In the genomic region with DNA sequence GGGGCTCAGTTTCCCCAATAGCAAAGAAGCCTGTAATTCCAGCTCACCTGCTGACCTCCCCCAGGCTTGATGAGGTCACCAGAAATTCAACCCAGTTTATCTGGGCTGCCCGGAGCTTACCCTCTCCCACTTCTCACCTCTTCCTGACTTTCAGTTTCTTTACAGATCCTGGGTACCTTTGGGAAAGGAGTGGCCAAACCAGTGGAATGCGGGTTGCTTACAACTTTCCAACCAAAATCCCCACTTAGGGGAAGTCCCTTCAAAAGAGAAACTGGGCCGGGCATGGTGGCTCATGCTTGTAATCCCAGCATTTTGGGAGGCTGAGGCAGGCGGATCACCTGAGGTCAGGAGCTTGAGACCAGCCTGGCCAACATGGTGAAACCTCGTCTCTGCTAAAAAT, we compare ENCODE assay signal across 8 cellular contexts. TPM values are rescaled to one million over a fixed set of nuclear protein-coding genes. Genes with fewer than 3 reads are reported as not detected.
A peak's percentile ranks its signal among the peaks of the same experiment; 100 is the strongest.
DNase-seq lines count a peak whose midpoint lies in the region; ATAC-seq, FAIRE-seq and TF ChIP-seq lines count a peak whose summit lies in the region.
"Not testable (repeated sequence)": the region's sequence is repeated elsewhere in the genome, so short reads cannot be mapped to it uniquely, and the experiment has no call there.
"Had no signal": no experiment of that assay in that cellular context is flagged by ENCODE, and none has a peak within 500 bp of the region (broad histone marks: within the 10 kb centered on the region; RNA-seq: fewer than 3 reads in every experiment).

No MANE protein-coding gene starts in this region.

- not testable (repeated sequence) for H3K9me3 Mint-ChIP-seq in Calu3 (ENCODE audit: low read depth, unreplicated experiment)

- POLR2A ChIA-PET in RWPE1 (lab: Yijun Ruan, JAX; ENCODE audit: low non-redundant PET) = not testable (repeated sequence)
- POLR2A ChIA-PET in HepG2 (lab: Yijun Ruan, JAX) = interaction anchor here (1.0 to 3.0 kb wide), 3 partner anchors 10 to 52 kb away, joined by 3 to 17 read pairs (median 4); a partner anchor contains a TSS

- H3K36me3 ChIP-seq in KMS-11 (ENCODE audit: insufficient read depth); body of pancreas (replicated peaks in 1 of 2; ENCODE audit: insufficient read depth in 1 of 2, low read depth in 2 of 2); HepG2 (replicated peaks in 1 of 2; ENCODE audit: control insufficient read depth in 1 of 2, insufficient read depth in 2 of 2, low read length in 2 of 2): not testable (repeated sequence)

- H4K20me1 ChIP-seq in KMS-11 (ENCODE audit: insufficient read depth); HepG2 (ENCODE audit: insufficient read depth, low read length): not testable (repeated sequence)

- not testable (repeated sequence) for FAIRE-seq in HepG2 (lab: Jason Lieb, UNC)

- TF ChIP-seq RAD21 in HepG2 (CRISPR knock-in tag; IDR thresholded peaks at IDR 0.05) = not testable (repeated sequence)

- peaks cover 12% of the 10 kb centered on the region for H3K36me3 Mint-ChIP-seq in Calu3 (ENCODE audit: insufficient read depth, unreplicated experiment)

- H3K27ac ChIP-seq in KMS-11; RWPE1; HepG2 (ENCODE audit: extremely low read length, insufficient read depth, low read length): not testable (repeated sequence)
- H3K27ac ChIP-seq in body of pancreas = peak overlapping the region in 3 of 4 donors; percentile 32 to 69 (median 37)

- not testable (repeated sequence) for H3K79me2 ChIP-seq in KMS-11 (ENCODE audit: insufficient read depth, low read depth); HepG2 (ENCODE audit: insufficient read depth, low read length)

- not testable (repeated sequence) for H3K4me3 Mint-ChIP-seq in Calu3 (ENCODE audit: low read depth, unreplicated experiment)

- H3K9me3 ChIP-seq in body of pancreas; HepG2 (ENCODE audit: low read length): not testable (repeated sequence)

- DNase-seq in Calu3 = peak; percentile 37
- peak; percentile 41 for DNase-seq in RWPE1 (ENCODE audit: low spot score)
- DNase-seq in body of pancreas = peak in 1 of 4 donors; percentile 33
- peak; percentile 44 for DNase-seq in epithelial cell of esophagus (ENCODE audit: low read depth)
- DNase-seq in HepG2 (ENCODE audit: low spot score) = not testable (repeated sequence)
- peak; percentile 26 for DNase-seq in renal cortical epithelial cell (ENCODE audit: low read depth)

- H3K4me3 ChIP-seq in KMS-11 (IDR thresholded peaks at IDR 0.05; ENCODE audit: insufficient read depth, low read depth, low read length); body of pancreas; epithelial cell of esophagus (ENCODE audit: low read length); HepG2 (replicated peaks in 1 of 3; ENCODE audit: insufficient read depth in 1 of 3, low read depth in 2 of 3, low read length in 3 of 3): not testable (repeated sequence)

- in situ Hi-C loops in HepG2 (cut with HindIII; ENCODE audit: extremely low pct_ligation_motif_present, low pct_unique_long_range_greater_than_20kb) = not testable (repeated sequence)

- not testable (repeated sequence) for H3K9ac ChIP-seq in KMS-11; HepG2 (ENCODE audit: insufficient read depth, low read depth, low read length)

- H3K4me1 Mint-ChIP-seq in Calu3 (ENCODE audit: low read depth, unreplicated experiment) = peaks cover 57% of the 10 kb centered on the region

- intact Hi-C loops in Calu3 (cut with micrococcal nuclease; ENCODE audit: unreplicated experiment); body of pancreas (cut with DNase I); HepG2 (cut with micrococcal nuclease; ENCODE audit: unreplicated experiment): not testable (repeated sequence)

- TF ChIP-seq CTCF in Calu3 (IDR thresholded peaks at IDR 0.05; ENCODE audit: unreplicated experiment); KMS-11 (conservative IDR thresholded peaks at IDR 0.05; ENCODE audit: low read depth, low read length); RWPE1 (conservative IDR thresholded peaks at IDR 0.05; ENCODE audit: low read depth); body of pancreas (IDR thresholded peaks at IDR 0.05); epithelial cell of esophagus (IDR thresholded peaks at IDR 0.05; ENCODE audit: insufficient read depth, low read depth, low read length, missing control alignments); HepG2 (CRISPR knock-in tag; IDR thresholded peaks at IDR 0.05): not testable (repeated sequence)

- BruUV-seq in Calu3 (replicated peaks; lab: Mats Ljungman, UMichigan); HepG2 (replicated peaks; lab: Mats Ljungman, UMichigan): not testable (repeated sequence)

- H2AFZ ChIP-seq in KMS-11 (ENCODE audit: low read depth); HepG2 (ENCODE audit: low read length): not testable (repeated sequence)

- H3K27ac Mint-ChIP-seq in Calu3 (ENCODE audit: unreplicated experiment) = not testable (repeated sequence)

- TF ChIP-seq POLR2A in body of pancreas (IDR thresholded peaks at IDR 0.05); HepG2 (IDR thresholded peaks at IDR 0.05; ENCODE audit: insufficient read depth in 1 of 2, low read depth in 2 of 2, low read length in 2 of 2): not testable (repeated sequence)

- H3K4me2 ChIP-seq in KMS-11 (peak overlapping the region; percentile 54; the same call in 1 of the 2 replicates), HepG2 (ENCODE audit: low read depth, low read length) (peak overlapping the region; percentile 6; the same call in 1 of the 2 replicates)

- 67 to 71% methylated on average over 5 of the region's 5 CpGs for WGBS in body of pancreas, 2 donors
- 36% methylated on average over 5 of the region's 5 CpGs for WGBS in HepG2 (ENCODE audit: low lambda C conversion rate)

- TF ChIP-seq EP300 in HepG2 (IDR thresholded peaks at IDR 0.05; ENCODE audit: low read depth in 2 of 2, low read length in 2 of 2); HepG2 (CRISPR knock-in tag; IDR thresholded peaks at IDR 0.05; ENCODE audit: borderline replicate concordance): not testable (repeated sequence)

- H3K27me3 Mint-ChIP-seq in Calu3 (ENCODE audit: unreplicated experiment) = peaks cover 13% of the 10 kb centered on the region

- CTCF ChIA-PET in Calu3 (lab: Charles Lee) = interaction anchor here (1.4 kb wide), 1 partner anchor 20 kb away, joined by 6 read pairs; no protein-coding TSS in a partner anchor
- CTCF ChIA-PET in RWPE1 (lab: Yijun Ruan, JAX); HepG2 (lab: Yijun Ruan, JAX; ENCODE audit: low intra/inter-chr PET ratio, low total read pairs): not testable (repeated sequence)

- peaks cover 34% of the 10 kb centered on the region for H3K4me1 ChIP-seq in KMS-11 (ENCODE audit: low read depth, poor library complexity, severe bottlenecking)
- peaks cover 18% of the 10 kb centered on the region for H3K4me1 ChIP-seq in body of pancreas
- H3K4me1 ChIP-seq in HepG2 (ENCODE audit: insufficient read depth, low read length) = peaks cover 79% of the 10 kb centered on the region

- ATAC-seq in body of pancreas = peak; percentile 54
- not testable (repeated sequence) for ATAC-seq in HepG2

- not testable (repeated sequence) for H3K27me3 ChIP-seq in KMS-11 (ENCODE audit: insufficient read depth, low read depth); body of pancreas; HepG2 (ENCODE audit: control insufficient read depth in 1 of 2, insufficient read depth in 2 of 2, low read length in 2 of 2)

RNA-seq across cellular contexts. Expression of a gene that starts 5.9 kb away (rescaled TPM):
- 169 and 193 TPM in 2 replicates for total RNA-seq in Calu3 (2022)
- 10 to 100 TPM; 12.9 to 34.5 TPM for total RNA-seq in body of pancreas
- 81.9 and 85.1 TPM in 2 replicates for total RNA-seq in HepG2 (2016; rRNA removed; fragmentation: Illumina TruSeq; extraction: Trizol)
- 39.3 and 48.2 TPM in 2 replicates for total RNA-seq in HepG2 (2016; cell fraction: cytosol; rRNA removed; fragmentation: Illumina TruSeq; extraction: Trizol; ENCODE audit: low read depth)
- 79.9 and 80.4 TPM in 2 replicates for total RNA-seq in HepG2 (2016; cell fraction: insoluble cytoplasmic fraction; rRNA removed; fragmentation: Illumina TruSeq; extraction: Trizol)
- 99.4 and 121 TPM in 2 replicates for total RNA-seq in HepG2 (2016; cell fraction: membrane; rRNA removed; fragmentation: Illumina TruSeq; extraction: Trizol)
- 41.2 and 48.0 TPM in 2 replicates for total RNA-seq in HepG2 (2016; cell fraction: nucleus; rRNA removed; fragmentation: Illumina TruSeq; extraction: Trizol)
- 134 and 155 TPM in 2 replicates for polyA plus RNA-seq in HepG2 (2011; rRNA removed)
- polyA plus RNA-seq in HepG2 (2011; cell fraction: cytosol; rRNA removed) = 175 and 198 TPM in 2 replicates
- polyA plus RNA-seq in HepG2 (2011; cell fraction: nucleus; rRNA removed) = 42.9 and 54.2 TPM in 2 replicates
- 93.4 and 110 TPM in 2 replicates for polyA plus RNA-seq in HepG2 (2012)
- 130 and 155 TPM in 2 replicates for polyA plus RNA-seq in HepG2 (2016; cell fraction: cytosol; fragmentation: Illumina TruSeq; extraction: Trizol; ENCODE audit: low read depth)
- 249 and 301 TPM in 2 replicates for polyA plus RNA-seq in HepG2 (2016; cell fraction: insoluble cytoplasmic fraction; fragmentation: Illumina TruSeq; extraction: Trizol; ENCODE audit: low read depth)
- polyA plus RNA-seq in HepG2 (2016; cell fraction: membrane; fragmentation: Illumina TruSeq; extraction: Trizol; ENCODE audit: low read depth) = 253 and 267 TPM in 2 replicates
- 142 and 146 TPM in 2 replicates for polyA plus RNA-seq in HepG2 (2016; cell fraction: nucleus; fragmentation: Illumina TruSeq; extraction: Trizol; ENCODE audit: insufficient read depth, low read depth)
- 31.7 and 183 TPM in 2 replicates for polyA minus RNA-seq in HepG2 (2011; rRNA and poly(A)+ RNA removed; ENCODE audit: low replicate concordance)
- 56.3 and 59.3 TPM in 2 replicates for polyA minus RNA-seq in HepG2 (2011; cell fraction: cytosol; rRNA and poly(A)+ RNA removed)
- 34.6 and 44.4 TPM in 2 replicates for polyA minus RNA-seq in HepG2 (2011; cell fraction: nucleus; rRNA and poly(A)+ RNA removed)
- 32.8 and 70.9 TPM in 2 replicates for total RNA-seq in renal cortical epithelial cell

RNA-seq across cellular contexts. Expression of a gene that starts 20.3 kb away (rescaled TPM):
- total RNA-seq in Calu3 (2022) (7.3 and 7.5 TPM in 2 replicates), body of pancreas (10 to 100 TPM in 1 of 2 donors, 1 to 10 TPM in 1; 3.6 to 15.6 TPM), HepG2 (2016; rRNA removed; fragmentation: Illumina TruSeq; extraction: Trizol) (0.31 and 3.2 TPM in 2 replicates), renal cortical epithelial cell (1.5 and 1.9 TPM in 2 replicates)
- 0.71 TPM in 1 of 2 replicates, not detected in the other for total RNA-seq in HepG2 (2016; cell fraction: cytosol; rRNA removed; fragmentation: Illumina TruSeq; extraction: Trizol; ENCODE audit: low read depth)
- 0.46 and 3.1 TPM in 2 replicates for total RNA-seq in HepG2 (2016; cell fraction: insoluble cytoplasmic fraction; rRNA removed; fragmentation: Illumina TruSeq; extraction: Trizol)
- 0.12 and 0.65 TPM in 2 replicates for total RNA-seq in HepG2 (2016; cell fraction: membrane; rRNA removed; fragmentation: Illumina TruSeq; extraction: Trizol)
- 3.2 and 5.0 TPM in 2 replicates for total RNA-seq in HepG2 (2016; cell fraction: nucleus; rRNA removed; fragmentation: Illumina TruSeq; extraction: Trizol)
- 17.6 and 21.8 TPM in 2 replicates for polyA plus RNA-seq in HepG2 (2011; rRNA removed)
- polyA plus RNA-seq in HepG2 (2011; cell fraction: cytosol; rRNA removed) = 2.4 and 5.1 TPM in 2 replicates
- polyA plus RNA-seq in HepG2 (2011; cell fraction: nucleus; rRNA removed) = 142 and 179 TPM in 2 replicates
- 7.7 and 16.0 TPM in 2 replicates for polyA plus RNA-seq in HepG2 (2012)
- 0.22 and 0.24 TPM in 2 replicates for polyA plus RNA-seq in HepG2 (2016; cell fraction: cytosol; fragmentation: Illumina TruSeq; extraction: Trizol; ENCODE audit: low read depth)
- 0.81 and 0.98 TPM in 2 replicates for polyA plus RNA-seq in HepG2 (2016; cell fraction: insoluble cytoplasmic fraction; fragmentation: Illumina TruSeq; extraction: Trizol; ENCODE audit: low read depth)
- polyA plus RNA-seq in HepG2 (2016; cell fraction: membrane; fragmentation: Illumina TruSeq; extraction: Trizol; ENCODE audit: low read depth) = 0.13 and 0.55 TPM in 2 replicates
- 26.3 and 28.4 TPM in 2 replicates for polyA plus RNA-seq in HepG2 (2016; cell fraction: nucleus; fragmentation: Illumina TruSeq; extraction: Trizol; ENCODE audit: insufficient read depth, low read depth)
- polyA minus RNA-seq in HepG2 (2011; rRNA and poly(A)+ RNA removed; ENCODE audit: low replicate concordance) = 6.1 and 8.3 TPM in 2 replicates
- 1.3 and 1.8 TPM in 2 replicates for polyA minus RNA-seq in HepG2 (2011; cell fraction: cytosol; rRNA and poly(A)+ RNA removed)
- 16.6 and 17.9 TPM in 2 replicates for polyA minus RNA-seq in HepG2 (2011; cell fraction: nucleus; rRNA and poly(A)+ RNA removed)
- polyA plus RNA-seq: CD14-positive monocyte had no signal

RNA-seq across cellular contexts. Expression of a gene that starts 20.4 kb away (rescaled TPM):
- 1.8 and 5.1 TPM in 2 replicates for total RNA-seq in Calu3 (2022)
- total RNA-seq in body of pancreas = 10 to 100 TPM in 1 of 2 donors, 1 to 10 TPM in 1; 1.8 to 12.2 TPM
- total RNA-seq in HepG2 (2016; rRNA removed; fragmentation: Illumina TruSeq; extraction: Trizol) = 0.62 and 1.0 TPM in 2 replicates
- total RNA-seq in HepG2 (2016; cell fraction: cytosol; rRNA removed; fragmentation: Illumina TruSeq; extraction: Trizol; ENCODE audit: low read depth) = not detected in 2 replicates
- total RNA-seq in HepG2 (2016; cell fraction: insoluble cytoplasmic fraction; rRNA removed; fragmentation: Illumina TruSeq; extraction: Trizol) = 2.0 TPM in 1 of 2 replicates, not detected in the other
- 0.53 TPM in 1 of 2 replicates, not detected in the other for total RNA-seq in HepG2 (2016; cell fraction: membrane; rRNA removed; fragmentation: Illumina TruSeq; extraction: Trizol)
- 0.85 and 3.2 TPM in 2 replicates for total RNA-seq in HepG2 (2016; cell fraction: nucleus; rRNA removed; fragmentation: Illumina TruSeq; extraction: Trizol)
- polyA plus RNA-seq in HepG2 (2011; rRNA removed) = 1.1 and 2.0 TPM in 2 replicates
- 0.31 and 0.35 TPM in 2 replicates for polyA plus RNA-seq in HepG2 (2011; cell fraction: cytosol; rRNA removed)
- polyA plus RNA-seq in HepG2 (2011; cell fraction: nucleus; rRNA removed) = 5.2 and 6.5 TPM in 2 replicates
- 5.4 and 6.5 TPM in 2 replicates for polyA plus RNA-seq in HepG2 (2012)
- not detected in 2 replicates for polyA plus RNA-seq in HepG2 (2016; cell fraction: cytosol; fragmentation: Illumina TruSeq; extraction: Trizol; ENCODE audit: low read depth)
- polyA plus RNA-seq in HepG2 (2016; cell fraction: insoluble cytoplasmic fraction; fragmentation: Illumina TruSeq; extraction: Trizol; ENCODE audit: low read depth) = 0.23 TPM in 1 of 2 replicates, not detected in the other
- polyA plus RNA-seq in HepG2 (2016; cell fraction: membrane; fragmentation: Illumina TruSeq; extraction: Trizol; ENCODE audit: low read depth) = 0.43 TPM in 1 of 2 replicates, not detected in the other
- 3.9 TPM in 2 replicates for polyA plus RNA-seq in HepG2 (2016; cell fraction: nucleus; fragmentation: Illumina TruSeq; extraction: Trizol; ENCODE audit: insufficient read depth, low read depth)
- 1.1 and 2.7 TPM in 2 replicates for polyA minus RNA-seq in HepG2 (2011; rRNA and poly(A)+ RNA removed; ENCODE audit: low replicate concordance)
- polyA minus RNA-seq in HepG2 (2011; cell fraction: cytosol; rRNA and poly(A)+ RNA removed) = not detected in 2 replicates
- 2.3 and 3.6 TPM in 2 replicates for polyA minus RNA-seq in HepG2 (2011; cell fraction: nucleus; rRNA and poly(A)+ RNA removed)
- 0.20 TPM in 1 of 2 replicates, not detected in the other for total RNA-seq in renal cortical epithelial cell

RNA-seq across cellular contexts. Expression of a gene that starts 50.1 kb away (rescaled TPM):
- total RNA-seq in Calu3 (2022) (186 and 197 TPM in 2 replicates), body of pancreas (10 to 100 TPM; 32.7 to 50.4 TPM), HepG2 (2016; rRNA removed; fragmentation: Illumina TruSeq; extraction: Trizol) (93.5 and 109 TPM in 2 replicates), renal cortical epithelial cell (113 and 117 TPM in 2 replicates)
- total RNA-seq in HepG2 (2016; cell fraction: cytosol; rRNA removed; fragmentation: Illumina TruSeq; extraction: Trizol; ENCODE audit: low read depth) = 18.6 and 19.6 TPM in 2 replicates
- 97.8 and 111 TPM in 2 replicates for total RNA-seq in HepG2 (2016; cell fraction: insoluble cytoplasmic fraction; rRNA removed; fragmentation: Illumina TruSeq; extraction: Trizol)
- 26.5 and 28.5 TPM in 2 replicates for total RNA-seq in HepG2 (2016; cell fraction: membrane; rRNA removed; fragmentation: Illumina TruSeq; extraction: Trizol)
- total RNA-seq in HepG2 (2016; cell fraction: nucleus; rRNA removed; fragmentation: Illumina TruSeq; extraction: Trizol) = 69.7 and 73.3 TPM in 2 replicates
- polyA plus RNA-seq in HepG2 (2011; rRNA removed) = 189 and 190 TPM in 2 replicates
- polyA plus RNA-seq in HepG2 (2011; cell fraction: cytosol; rRNA removed) = 126 and 169 TPM in 2 replicates
- 278 and 321 TPM in 2 replicates for polyA plus RNA-seq in HepG2 (2011; cell fraction: nucleus; rRNA removed)
- polyA plus RNA-seq in HepG2 (2012) = 146 and 207 TPM in 2 replicates
- 9.8 and 9.9 TPM in 2 replicates for polyA plus RNA-seq in HepG2 (2016; cell fraction: cytosol; fragmentation: Illumina TruSeq; extraction: Trizol; ENCODE audit: low read depth)
- polyA plus RNA-seq in HepG2 (2016; cell fraction: insoluble cytoplasmic fraction; fragmentation: Illumina TruSeq; extraction: Trizol; ENCODE audit: low read depth) = 105 and 112 TPM in 2 replicates
- polyA plus RNA-seq in HepG2 (2016; cell fraction: membrane; fragmentation: Illumina TruSeq; extraction: Trizol; ENCODE audit: low read depth) = 15.6 and 18.2 TPM in 2 replicates
- polyA plus RNA-seq in HepG2 (2016; cell fraction: nucleus; fragmentation: Illumina TruSeq; extraction: Trizol; ENCODE audit: insufficient read depth, low read depth) = 128 and 133 TPM in 2 replicates
- polyA minus RNA-seq in HepG2 (2011; rRNA and poly(A)+ RNA removed; ENCODE audit: low replicate concordance) = 165 and 166 TPM in 2 replicates
- 54.2 and 56.9 TPM in 2 replicates for polyA minus RNA-seq in HepG2 (2011; cell fraction: cytosol; rRNA and poly(A)+ RNA removed)
- 145 and 189 TPM in 2 replicates for polyA minus RNA-seq in HepG2 (2011; cell fraction: nucleus; rRNA and poly(A)+ RNA removed)

RNA-seq across cellular contexts. Expression of a gene that starts 52.3 kb away (rescaled TPM):
- 48.5 and 49.4 TPM in 2 replicates for total RNA-seq in Calu3 (2022)
- 10 to 100 TPM; 53.2 to 83.7 TPM for total RNA-seq in body of pancreas
- 33.2 and 40.3 TPM in 2 replicates for total RNA-seq in HepG2 (2016; rRNA removed; fragmentation: Illumina TruSeq; extraction: Trizol)
- 10.7 and 10.9 TPM in 2 replicates for total RNA-seq in HepG2 (2016; cell fraction: cytosol; rRNA removed; fragmentation: Illumina TruSeq; extraction: Trizol; ENCODE audit: low read depth)
- 35.8 and 41.1 TPM in 2 replicates for total RNA-seq in HepG2 (2016; cell fraction: insoluble cytoplasmic fraction; rRNA removed; fragmentation: Illumina TruSeq; extraction: Trizol)
- 15.7 and 16.3 TPM in 2 replicates for total RNA-seq in HepG2 (2016; cell fraction: membrane; rRNA removed; fragmentation: Illumina TruSeq; extraction: Trizol)
- 35.4 and 45.5 TPM in 2 replicates for total RNA-seq in HepG2 (2016; cell fraction: nucleus; rRNA removed; fragmentation: Illumina TruSeq; extraction: Trizol)
- polyA plus RNA-seq in HepG2 (2011; rRNA removed) = 64.2 and 81.8 TPM in 2 replicates
- 39.7 and 41.1 TPM in 2 replicates for polyA plus RNA-seq in HepG2 (2011; cell fraction: cytosol; rRNA removed)
- 145 and 160 TPM in 2 replicates for polyA plus RNA-seq in HepG2 (2011; cell fraction: nucleus; rRNA removed)
- polyA plus RNA-seq in HepG2 (2012) = 41.1 and 50.3 TPM in 2 replicates
- 2.1 and 2.8 TPM in 2 replicates for polyA plus RNA-seq in HepG2 (2016; cell fraction: cytosol; fragmentation: Illumina TruSeq; extraction: Trizol; ENCODE audit: low read depth)
- polyA plus RNA-seq in HepG2 (2016; cell fraction: insoluble cytoplasmic fraction; fragmentation: Illumina TruSeq; extraction: Trizol; ENCODE audit: low read depth) = 28.1 and 29.2 TPM in 2 replicates
- polyA plus RNA-seq in HepG2 (2016; cell fraction: membrane; fragmentation: Illumina TruSeq; extraction: Trizol; ENCODE audit: low read depth) = 5.8 and 6.2 TPM in 2 replicates
- polyA plus RNA-seq in HepG2 (2016; cell fraction: nucleus; fragmentation: Illumina TruSeq; extraction: Trizol; ENCODE audit: insufficient read depth, low read depth) = 54.5 and 62.2 TPM in 2 replicates
- polyA minus RNA-seq in HepG2 (2011; rRNA and poly(A)+ RNA removed; ENCODE audit: low replicate concordance) = 42.3 and 46.5 TPM in 2 replicates
- polyA minus RNA-seq in HepG2 (2011; cell fraction: cytosol; rRNA and poly(A)+ RNA removed) = 22.8 and 24.4 TPM in 2 replicates
- 68.5 and 83.3 TPM in 2 replicates for polyA minus RNA-seq in HepG2 (2011; cell fraction: nucleus; rRNA and poly(A)+ RNA removed)
- total RNA-seq in renal cortical epithelial cell = 85.1 and 90.1 TPM in 2 replicates
